Comparison of ENCODE assay signal across 12 cellular contexts in the genomic region with DNA sequence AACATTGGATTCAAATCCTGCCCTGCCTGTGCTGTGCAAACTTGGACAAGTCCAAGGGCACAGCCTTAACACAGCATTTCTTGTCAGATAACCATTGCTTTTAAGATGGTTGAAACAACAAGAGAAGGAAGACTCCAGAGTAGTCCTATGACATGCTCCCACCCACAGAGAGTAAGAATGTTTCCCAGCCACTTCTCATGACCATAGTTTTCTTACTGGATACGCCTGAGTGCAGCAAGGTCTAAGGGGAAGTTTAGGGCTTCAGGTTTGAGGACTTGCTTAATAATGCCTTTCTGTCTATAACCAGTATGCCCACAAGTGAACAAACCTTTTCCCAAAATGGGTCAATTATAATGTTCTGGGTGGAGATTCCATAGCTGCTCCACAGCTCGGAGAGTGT.
"Had no signal": no experiment of that assay in that cellular context is flagged by ENCODE, and none has a peak within 500 bp of the region (broad histone marks: within the 10 kb centered on the region; RNA-seq: fewer than 3 reads in every experiment).

No MANE protein-coding gene starts in this region.

- H3K4me3 ChIP-seq: pancreas, tibial nerve had no signal

- H3K4me1 ChIP-seq: pancreas, tibial nerve had no signal

- H3K9me3 ChIP-seq: pancreas, tibial nerve had no signal

- DNase-seq: activated CD4-positive, alpha-beta T cell treated with anti-CD3 and anti-CD28 coated beads for 1 hour; activated CD4-positive, alpha-beta T cell treated with anti-CD3 and anti-CD28 coated beads, Interleukin-2, amount 50 U/mL, for 48 hours; activated CD8-positive, alpha-beta memory T cell treated with anti-CD3 and anti-CD28 coated beads, Interleukin-2, amount 10 ng/mL, durations not matched to agents 7 days and 5 days; activated effector memory CD4-positive, alpha-beta T cell treated with Interleukin-2 at 50 U/mL for 16 hours; activated T-cell treated with anti-CD3 and anti-CD28 coated beads, Interleukin-2, amount 50 U/mL, for 24 hours; central memory CD4-positive, alpha-beta T cell; effector memory CD4-positive, alpha-beta T cell; kidney; pancreas; stimulated activated CD4-positive, alpha-beta T cell treated with anti-CD3 and anti-CD28 coated beads, Interleukin-15, amount 100 ng/mL, for 24 hours had no signal

- H3K27ac ChIP-seq: pancreas, tibial nerve had no signal

- FAIRE-seq: frontal cortex, kidney, pancreas had no signal

- H3K27me3 ChIP-seq: pancreas, tibial nerve had no signal

- ATAC-seq: activated CD8-positive, alpha-beta memory T cell treated with anti-CD3 and anti-CD28 coated beads, Interleukin-2, amount 10 ng/mL, durations not matched to agents 7 days and 5 days; pancreas had no signal

- H3K36me3 ChIP-seq: pancreas, tibial nerve had no signal
